In the genomic region with DNA sequence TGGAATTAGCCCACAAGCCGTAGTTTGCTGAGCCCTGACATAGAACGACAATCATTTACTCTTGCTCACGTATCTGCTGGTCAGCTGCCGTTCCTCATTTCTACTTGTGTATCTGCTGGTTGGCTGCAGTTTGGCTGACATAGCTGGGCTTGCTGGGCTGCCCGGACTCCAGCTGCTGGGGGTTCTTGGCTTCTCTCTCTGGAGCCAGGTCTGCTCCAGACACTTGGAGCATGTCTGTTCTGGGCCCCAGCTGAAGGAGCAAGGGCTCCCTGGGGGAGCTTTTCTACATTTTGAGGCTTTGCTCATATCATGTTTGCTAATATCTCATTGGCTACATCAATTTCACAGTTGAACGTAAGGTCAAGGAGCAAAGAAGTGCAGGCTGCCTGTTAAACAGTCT, we compare ENCODE assay signal across 29 cellular contexts. TPM values are rescaled to one million over a fixed set of nuclear protein-coding genes. Genes with fewer than 3 reads are reported as not detected.
A peak's percentile ranks its signal among the peaks of the same experiment; 100 is the strongest.
DNase-seq lines count a peak whose midpoint lies in the region; ATAC-seq and TF ChIP-seq lines count a peak whose summit lies in the region.
"Had no signal": no experiment of that assay in that cellular context is flagged by ENCODE, and none has a peak within 500 bp of the region (broad histone marks: within the 10 kb centered on the region; RNA-seq: fewer than 3 reads in every experiment).

No MANE protein-coding gene starts in this region.

- no peak overlapping the region for H2BK15ac ChIP-seq in neuronal stem cell (ENCODE audit: low read length)

- no peak overlapping the region for H4K8ac ChIP-seq in neuronal stem cell (ENCODE audit: low read depth, low read length)

- H3K4ac ChIP-seq in neuronal stem cell (ENCODE audit: low read length) = no peak overlapping the region

- H3K27me3 ChIP-seq in neuronal stem cell (ENCODE audit: control insufficient read depth in 3 of 3, insufficient read depth in 3 of 3, low read depth in 1 of 3, low read length in 3 of 3) (no peaks in the 10 kb centered on the region), thyroid gland (no peaks in the 10 kb centered on the region), esophagus squamous epithelium (no peaks in the 10 kb centered on the region), hepatocyte (no peaks in the 10 kb centered on the region)
- H3K27me3 ChIP-seq: gastroesophageal sphincter, left lung, SJCRH30, spleen had no signal

- no peaks in the 10 kb centered on the region for H4K20me1 ChIP-seq in hepatocyte (ENCODE audit: insufficient read depth, poor library complexity, severe bottlenecking)

- no peak overlapping the region for H3K14ac ChIP-seq in neuronal stem cell (ENCODE audit: low read length)

- H3K27ac ChIP-seq in neuronal stem cell (replicated peaks; ENCODE audit: low read length) (no peak overlapping the region), thyroid gland (peak overlapping the region; percentile 15 to 77 (median 44)), esophagus squamous epithelium (no peak overlapping the region), hepatocyte (no peak overlapping the region)
- H3K27ac ChIP-seq: left lung, SJCRH30, spleen, VCaP had no signal

- WGBS in neuronal stem cell (ENCODE audit: extremely low coverage in 2 of 2, insufficient read length in 2 of 2, insufficient replicate concordance in 1 of 2), 2 donors = no CpG with 5 or more reads among the region's 6 CpGs
- WGBS in thyroid gland, 2 donors = 24 to 30% methylated on average over 5 to 6 of the region's 6 CpGs
- WGBS in esophagus squamous epithelium, 2 donors = 71 to 92% methylated on average over 5 to 6 of the region's 6 CpGs
- WGBS in hepatocyte (ENCODE audit: low lambda C conversion rate, missing lambda C conversion rate) = 90% methylated on average over 6 of the region's 6 CpGs

- H3K79me1 ChIP-seq in neuronal stem cell (ENCODE audit: low read depth, low read length) = no peaks in the 10 kb centered on the region

- ATAC-seq in Right ventricle myocardium superior (ENCODE audit: poor library complexity) (peak; percentile 87), left cardiac atrium (peak; percentile 88 to 90), HG03378 (IDR thresholded peaks at IDR 0.05; ENCODE audit: unreplicated experiment) (no peak)
- ATAC-seq: activated CD4-positive, alpha-beta T cell treated with anti-CD3 and anti-CD28 coated beads for 36 hours; activated CD8-positive, alpha-beta T cell treated with anti-CD3 and anti-CD28 coated beads for 36 hours; gastroesophageal sphincter; HCT116; left lung; naive thymus-derived CD4-positive, alpha-beta T cell; stimulated activated naive CD8-positive, alpha-beta T cell treated with anti-CD3 and anti-CD28 coated beads, Interleukin-15, Interleukin-2, amounts not matched to agents 100 U/mL and 50 U/mL, for 24 hours had no signal

- intact Hi-C loops in Right ventricle myocardium superior (cut with DNase I) = no loop called here
- intact Hi-C loops in cardiac septum (cut with DNase I) = no loop called here
- intact Hi-C loops in left cardiac atrium (cut with DNase I) = no loop called here
- intact Hi-C loops in thyroid gland (cut with DNase I) = no loop called here
- intact Hi-C loops in esophagus squamous epithelium (cut with DNase I) = no loop called here

- no peak overlapping the region for H2BK5ac ChIP-seq in neuronal stem cell (ENCODE audit: low read length)

- H3K4me3 ChIP-seq in neuronal stem cell (ENCODE audit: low read length in 2 of 2) (no peak overlapping the region), thyroid gland (replicated peaks in 1 of 3) (no peak overlapping the region), esophagus squamous epithelium (no peak overlapping the region), hepatocyte (no peak overlapping the region)
- H3K4me3 ChIP-seq: gastroesophageal sphincter, left lung, SJCRH30, spleen had no signal

- no peak overlapping the region for H2AK5ac ChIP-seq in neuronal stem cell (ENCODE audit: low read depth, low read length)

- no peak overlapping the region for H2BK120ac ChIP-seq in neuronal stem cell (ENCODE audit: low read depth, low read length)

- no peak overlapping the region for H3K4me2 ChIP-seq in neuronal stem cell (ENCODE audit: insufficient read depth, low read length, poor library complexity, severe bottlenecking)
- no peak overlapping the region for H3K4me2 ChIP-seq in hepatocyte

- H3K36me3 ChIP-seq in neuronal stem cell (replicated peaks in 1 of 2; ENCODE audit: control insufficient read depth in 2 of 2, insufficient read depth in 2 of 2, low read length in 2 of 2) = peaks cover 0 to 5% of the 10 kb centered on the region in 2 donors
- H3K36me3 ChIP-seq in thyroid gland = peaks cover 0 to 3% of the 10 kb centered on the region in 2 donors
- H3K36me3 ChIP-seq in esophagus squamous epithelium = peaks cover 0 to 74% (median under 1%) of the 10 kb centered on the region in 3 donors
- H3K36me3 ChIP-seq in hepatocyte (replicated peaks; ENCODE audit: insufficient read depth, low read depth) = no peaks in the 10 kb centered on the region

- no peak overlapping the region for H3K9ac ChIP-seq in neuronal stem cell (ENCODE audit: low read depth, low read length, poor library complexity)

- TF ChIP-seq POLR2A in thyroid gland (IDR thresholded peaks at IDR 0.05) (peak in 1 of 2 donors; percentile 49), esophagus squamous epithelium (IDR thresholded peaks at IDR 0.05) (no peak)

- peak overlapping the region; percentile 52 for H3K18ac ChIP-seq in neuronal stem cell (ENCODE audit: low read length)

- no peaks in the 10 kb centered on the region for H3K9me2 ChIP-seq in hepatocyte (replicated peaks; ENCODE audit: insufficient read depth)

- TF ChIP-seq CTCF in thyroid gland (IDR thresholded peaks at IDR 0.05) = no peak
- no peak for TF ChIP-seq CTCF in esophagus squamous epithelium (IDR thresholded peaks at IDR 0.05)
- no peak for TF ChIP-seq CTCF in hepatocyte (IDR thresholded peaks at IDR 0.05; ENCODE audit: poor library complexity)

- no peak overlapping the region for H3K23ac ChIP-seq in neuronal stem cell (ENCODE audit: low read depth, low read length, poor library complexity)

- H3K4me1 ChIP-seq in neuronal stem cell (ENCODE audit: control insufficient read depth in 2 of 2, insufficient read depth in 1 of 2, low read depth in 1 of 2, low read length in 2 of 2) (no peaks in the 10 kb centered on the region), thyroid gland (peaks cover 7 to 8% of the 10 kb centered on the region in 2 donors), esophagus squamous epithelium (no peaks in the 10 kb centered on the region), hepatocyte (ENCODE audit: insufficient read depth) (no peaks in the 10 kb centered on the region)
- H3K4me1 ChIP-seq: left lung, SJCRH30, spleen had no signal

- DNase-seq in Right ventricle myocardium superior (peak; percentile 67), cardiac septum (ENCODE audit: low spot score) (no peak), left cardiac atrium (no peak), neuronal stem cell (ENCODE audit: low spot score) (no peak), thyroid gland (peak; percentile 88 to 92), esophagus squamous epithelium (lab: John Stamatoyannopoulos, UW) (no peak), hepatocyte (ENCODE audit: low spot score) (no peak)
- DNase-seq: activated CD4-positive, alpha-beta T cell treated with anti-CD3 and anti-CD28 coated beads for 36 hours; activated CD8-positive, alpha-beta memory T cell treated with anti-CD3 and anti-CD28 coated beads, Interleukin-2, amount 50 U/mL, for 48 hours; activated CD8-positive, alpha-beta T cell treated with anti-CD3 and anti-CD28 coated beads for 36 hours; activated naive CD4-positive, alpha-beta T cell treated with anti-CD3 and anti-CD28 coated beads for 36 hours; Calu3; DND-41; hypothalamus; left lung; MV-4-11; naive thymus-derived CD4-positive, alpha-beta T cell; NCI-H1694 treated with DMSO at 0.1 percent for 48 hours; NCI-H774; occipital lobe; SJCRH30; spleen; stimulated activated CD4-positive, alpha-beta T cell treated with anti-CD3 and anti-CD28 coated beads, Interleukin-2, amount 100 ng/mL, for 24 hours; stimulated activated naive CD8-positive, alpha-beta T cell treated with anti-CD3 and anti-CD28 coated beads, Interleukin-15, Interleukin-2, amounts not matched to agents 100 U/mL and 50 U/mL, for 24 hours; T1000 had no signal

- no peak overlapping the region for H2BK12ac ChIP-seq in neuronal stem cell (ENCODE audit: low read length)

- H3K79me2 ChIP-seq in hepatocyte = peaks cover 12% of the 10 kb centered on the region

- no peak overlapping the region for H2AFZ ChIP-seq in neuronal stem cell (ENCODE audit: low read length)
- H2AFZ ChIP-seq in hepatocyte = no peak overlapping the region

- H3K9me3 ChIP-seq in neuronal stem cell (replicated peaks in 1 of 2; ENCODE audit: control insufficient read depth in 2 of 2, insufficient read depth in 1 of 2, low read depth in 1 of 2, low read length in 2 of 2) (peaks cover 4 to 5% of the 10 kb centered on the region in 2 donors), thyroid gland (no peaks in the 10 kb centered on the region), esophagus squamous epithelium (no peaks in the 10 kb centered on the region), hepatocyte (ENCODE audit: low read depth) (no peaks in the 10 kb centered on the region)
- H3K9me3 ChIP-seq: gastroesophageal sphincter, left lung, SJCRH30 had no signal

- H4K91ac ChIP-seq in neuronal stem cell (ENCODE audit: low read depth, low read length, poor library complexity) = no peak overlapping the region

RNA-seq across cellular contexts. Expression of a gene that starts 47.3 kb away (rescaled TPM):
- total RNA-seq in Right ventricle myocardium superior (17.3 TPM), cardiac septum (20.7 TPM), left cardiac atrium (10 to 100 TPM; 16.1 to 16.3 TPM), thyroid gland (10 to 100 TPM in 3 of 4 donors, 1 to 10 TPM in 1; 8.6 to 53.3 (median 31.0) TPM), esophagus squamous epithelium (10 to 100 TPM in 1 of 4 donors, 1 to 10 TPM in 3; 3.9 to 13.9 (median 5.1) TPM), hepatocyte (15.0 and 25.0 TPM in 2 replicates)
- 2.6 TPM for polyA plus RNA-seq in neuronal stem cell (2013, experiment 1 of 2)
- 2.5 TPM for polyA plus RNA-seq in neuronal stem cell (2013, experiment 2 of 2)
- polyA plus RNA-seq in hepatocyte = 8.8 and 11.2 TPM in 2 replicates

Comparison
In these comparisons a context has a peak if more than half of its experiments do, and no peak if none do; other contexts are left out.
1. DNase-seq: peak in Right ventricle myocardium superior (single experiment) and thyroid gland (2 of 2); none in cardiac septum (single experiment), left cardiac atrium (single experiment), neuronal stem cell (single experiment), esophagus squamous epithelium (single experiment) and hepatocyte (single experiment).
2. H3K27ac ChIP-seq: peak in thyroid gland (3 of 3); none in neuronal stem cell (single experiment), esophagus squamous epithelium (0 of 4) and hepatocyte (single experiment).